ENCODE assay signal across 8 cellular contexts in genomic region chr1:66980745-66981367, GRCh38. TPM values are rescaled to one million over a fixed set of nuclear protein-coding genes. Genes with fewer than 3 reads are reported as not detected.
DNase-seq lines count a peak whose midpoint lies in the region; ATAC-seq and TF ChIP-seq lines count a peak whose summit lies in the region.

No MANE protein-coding gene starts in this region.

- peak overlapping the region; percentile 81 for H3K27ac Mint-ChIP-seq in activated naive CD8-positive, alpha-beta T cell treated with anti-CD3 and anti-CD28 coated beads for 36 hours

- no peaks in the 10 kb centered on the region for H3K9me3 ChIP-seq in GM23248 (ENCODE audit: low read depth)
- H3K9me3 ChIP-seq in right lobe of liver, result no peaks in the 10 kb centered on the region

- peak; percentile 49 for DNase-seq in A172 (ENCODE audit: low spot score)
- DNase-seq in GM23248, result peak; percentile 44
- DNase-seq in activated naive CD8-positive, alpha-beta T cell treated with anti-CD3 and anti-CD28 coated beads for 36 hours, result no peak
- DNase-seq in right lobe of liver, result no peak
- DNase-seq in NCI-H1436 treated with DMSO at 0.1 percent for 48 hours (lab: John Stamatoyannopoulos, UW), result no peak

- peaks cover 10% of the 10 kb centered on the region; the same call in 1 of the 2 replicates for H3K4me1 ChIP-seq in GM23248 (ENCODE audit: insufficient read depth)
- peaks cover 0 to 44% (median 7%) of the 10 kb centered on the region in 4 donors for H3K4me1 ChIP-seq in right lobe of liver

- in situ Hi-C loops in GM23248 (cut with MboI), result no loop called here

- peak overlapping the region; percentile 60 for H3K4me3 Mint-ChIP-seq in activated naive CD8-positive, alpha-beta T cell treated with anti-CD3 and anti-CD28 coated beads for 36 hours

- no peaks in the 10 kb centered on the region for H3K27me3 ChIP-seq in GM23248 (replicated peaks; ENCODE audit: insufficient read depth)
- H3K27me3 ChIP-seq in right lobe of liver, result no peaks in the 10 kb centered on the region

- 91 to 94% methylated on average over 1 of the region's 1 CpG for WGBS in GM23248 (ENCODE audit: low coverage in 1 of 2, low lambda C conversion rate in 2 of 2, missing lambda C conversion rate in 2 of 2), 2 experiments
- 35% methylated on average over 1 of the region's 1 CpG for WGBS in right lobe of liver (ENCODE audit: insufficient coverage, low coverage, low lambda C conversion rate, missing lambda C conversion rate)

- peak overlapping the region; percentile 72 for H3K4me2 ChIP-seq in GM23248 (ENCODE audit: unreplicated experiment)

- intact Hi-C loops in right lobe of liver (cut with DNase I), result no loop called here

- H4K20me1 ChIP-seq in GM23248 (ENCODE audit: insufficient read depth), result no peaks in the 10 kb centered on the region

- H3K4me1 Mint-ChIP-seq in activated naive CD8-positive, alpha-beta T cell treated with anti-CD3 and anti-CD28 coated beads for 36 hours, result peaks cover 35% of the 10 kb centered on the region

- H2AFZ ChIP-seq in GM23248, result no peak overlapping the region

- H3F3A ChIP-seq in GM23248 (ENCODE audit: insufficient read depth), result 0 out of 2 replicates have a peak, but pooled peaks cover 15% of the 10 kb centered on the region

- no peak for TF ChIP-seq CTCF in right lobe of liver (IDR thresholded peaks at IDR 0.05)

- H3K9me3 Mint-ChIP-seq in activated naive CD8-positive, alpha-beta T cell treated with anti-CD3 and anti-CD28 coated beads for 36 hours, result no peaks in the 10 kb centered on the region

- ATAC-seq in right lobe of liver, result peak; percentile 80 to 88 (median 82)
- no peak for ATAC-seq in GM21723 (IDR thresholded peaks at IDR 0.05; ENCODE audit: unreplicated experiment)
- no peak for ATAC-seq in GM18868 (IDR thresholded peaks at IDR 0.05; ENCODE audit: unreplicated experiment)
- no peak for ATAC-seq in GM21576 (IDR thresholded peaks at IDR 0.05; ENCODE audit: unreplicated experiment)

- H3K27ac ChIP-seq in GM23248, result peak overlapping the region; percentile 10; the same call in 1 of the 2 replicates
- H3K27ac ChIP-seq in right lobe of liver, result peak overlapping the region; percentile 9 to 78 (median 67)

- H3K4me3 ChIP-seq in GM23248 (peak overlapping the region; percentile 58), right lobe of liver (peak overlapping the region in 2 of 3 donors; percentile 30 to 42)

- H3K79me2 ChIP-seq in GM23248 (ENCODE audit: insufficient read depth), result peaks cover 6% of the 10 kb centered on the region; the same call in 1 of the 2 replicates

- TF ChIP-seq POLR2A in right lobe of liver (IDR thresholded peaks at IDR 0.05), result no peak

- H3K9me2 ChIP-seq in GM23248 (ENCODE audit: insufficient read depth), result no peaks in the 10 kb centered on the region

- H3K9ac ChIP-seq in GM23248, result peak overlapping the region; percentile 70

- peaks cover 44% of the 10 kb centered on the region for H3K36me3 Mint-ChIP-seq in activated naive CD8-positive, alpha-beta T cell treated with anti-CD3 and anti-CD28 coated beads for 36 hours

- H3K36me3 ChIP-seq in GM23248 (ENCODE audit: low read depth) (peaks cover 83% of the 10 kb centered on the region), right lobe of liver (peaks cover 0 to 31% (median 3%) of the 10 kb centered on the region in 4 donors)

- no peaks in the 10 kb centered on the region for H3K27me3 Mint-ChIP-seq in activated naive CD8-positive, alpha-beta T cell treated with anti-CD3 and anti-CD28 coated beads for 36 hours

RNA-seq across cellular contexts. Expression of gene MIER1, which starts 56.1 kb away (rescaled TPM):
- total RNA-seq in A172 (2014; rRNA removed; shearing (Covaris generic)), result 36.1 and 41.1 TPM in 2 replicates
- 34.8 and 38.1 TPM in 2 replicates for total RNA-seq in GM23248 (2014; rRNA removed; shearing (Covaris generic))
- polyA plus RNA-seq in GM23248 (2016; fragmentation: Nextera tagmentation; extraction: Ambion mirVana), result 36.8 and 37.8 TPM in 2 replicates
- 10 to 100 TPM; 52.8 to 52.9 TPM for total RNA-seq in activated naive CD8-positive, alpha-beta T cell treated with anti-CD3 and anti-CD28 coated beads for 36 hours
- total RNA-seq in right lobe of liver, result 10 to 100 TPM; 11.8 to 27.0 (median 19.3) TPM

RNA-seq across cellular contexts. Expression of gene DNAI4, which starts 56.2 kb away (rescaled TPM):
- total RNA-seq in A172 (2014; rRNA removed; shearing (Covaris generic)), result 0.93 and 1.5 TPM in 2 replicates
- total RNA-seq in GM23248 (2014; rRNA removed; shearing (Covaris generic)), result 7.3 and 9.9 TPM in 2 replicates
- 3.2 and 4.2 TPM in 2 replicates for polyA plus RNA-seq in GM23248 (2016; fragmentation: Nextera tagmentation; extraction: Ambion mirVana)
- 1 to 10 TPM; 1.2 to 1.4 TPM for total RNA-seq in activated naive CD8-positive, alpha-beta T cell treated with anti-CD3 and anti-CD28 coated beads for 36 hours
- 1 to 10 TPM in 4 of 6 experiments, under 1 TPM in 2; 0.80 to 3.4 (median 1.4) TPM for total RNA-seq in right lobe of liver

Comparison
In these comparisons a context has a peak if more than half of its experiments do, and no peak if none do; other contexts are left out.
1. DNase-seq: peak in A172 (single experiment) and GM23248 (single experiment); none in activated naive CD8-positive, alpha-beta T cell treated with anti-CD3 and anti-CD28 coated beads for 36 hours (single experiment), right lobe of liver (0 of 3) and NCI-H1436 treated with DMSO at 0.1 percent for 48 hours (single experiment).
2. ATAC-seq: peak in right lobe of liver (4 of 4); none in GM21723 (single experiment), GM18868 (single experiment) and GM21576 (single experiment).